ENCODE assay signal across 9 cellular contexts in the genomic region with DNA sequence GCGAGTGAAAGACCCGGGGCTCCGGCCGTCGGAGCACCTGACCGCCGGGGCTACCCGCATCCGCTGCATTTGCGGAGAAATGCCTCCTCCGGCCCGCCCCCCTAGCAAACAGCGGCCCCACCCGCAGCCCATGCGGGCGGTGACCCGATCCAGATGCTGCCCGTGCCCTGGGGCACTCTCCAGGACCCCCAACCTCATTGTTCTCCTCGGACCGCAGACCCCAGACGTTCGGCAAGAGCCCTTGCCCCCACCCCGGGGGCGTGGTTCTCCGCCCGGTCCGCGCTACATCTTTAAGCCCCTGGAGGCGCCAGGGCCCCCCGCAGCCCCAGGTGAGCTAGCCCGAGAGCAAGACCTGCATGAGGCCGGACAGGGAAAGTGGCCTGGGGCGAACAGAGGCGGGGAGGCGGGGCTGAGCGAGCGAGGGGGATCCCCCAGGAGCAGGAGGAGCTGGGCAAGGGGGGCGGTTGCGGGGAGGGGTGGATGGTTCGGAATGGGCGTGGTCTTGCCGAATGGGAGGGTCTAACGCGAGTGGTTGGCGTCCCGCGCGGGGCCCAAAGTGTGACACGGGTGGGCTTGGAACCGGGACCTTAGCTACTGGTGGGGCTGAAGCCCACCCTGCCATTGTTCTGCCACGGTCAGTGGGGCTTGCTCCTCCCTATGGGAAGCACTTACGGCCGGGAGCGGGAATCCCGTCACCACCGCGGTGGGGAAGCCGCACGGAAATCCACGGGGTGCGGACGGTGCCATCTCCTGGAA. TPM values are rescaled to one million over a fixed set of nuclear protein-coding genes. Genes with fewer than 3 reads are reported as not detected.
DNase-seq lines count a peak whose midpoint lies in the region; ATAC-seq and TF ChIP-seq lines count a peak whose summit lies in the region.
"Had no signal": no experiment of that assay in that cellular context is flagged by ENCODE, and none has a peak within 500 bp of the region (broad histone marks: within the 10 kb centered on the region; RNA-seq: fewer than 3 reads in every experiment).

No MANE protein-coding gene starts in this region.

- TF ChIP-seq CTCF in brain (conservative IDR thresholded peaks at IDR 0.05) (no peak), upper lobe of right lung (IDR thresholded peaks at IDR 0.05) (no peak)

- no peak overlapping the region for H3K27ac ChIP-seq in upper lobe of right lung

- no peaks in the 10 kb centered on the region for H3K36me3 Mint-ChIP-seq in brain
- no peaks in the 10 kb centered on the region for H3K36me3 Mint-ChIP-seq in naive thymus-derived CD8-positive, alpha-beta T cell

- H3K27ac Mint-ChIP-seq in brain = no peak overlapping the region
- peak overlapping the region in 4 of 10 donors; percentile 29 to 87 (median 57) for H3K27ac Mint-ChIP-seq in naive thymus-derived CD8-positive, alpha-beta T cell

- POLR2A ChIA-PET in naive thymus-derived CD8-positive, alpha-beta T cell (lab: Charles Lee) = interaction anchor here (0.6 to 8.0 kb wide), 8 partner anchors 10 to 1969 kb away, joined by 3 to 75 read pairs (median 6); partner anchors contain the start of gene ZNF683

- intact Hi-C loops in left cardiac atrium (cut with DNase I) (loop anchor here in 1 of 2 donors (5.0 kb wide), 1 partner anchor 33 kb away; no protein-coding TSS in a partner anchor), cardiac septum (cut with DNase I) (loop anchor here (5.0 kb wide), 1 partner anchor 73 kb away; no protein-coding TSS in a partner anchor), upper lobe of right lung (cut with DNase I) (no loop called here)

- H3K9me3 Mint-ChIP-seq in brain = peaks cover 0 to 8% (median 0%) of the 10 kb centered on the region in 5 experiments
- H3K9me3 Mint-ChIP-seq in naive thymus-derived CD8-positive, alpha-beta T cell = no peaks in the 10 kb centered on the region

- H3K4me3 Mint-ChIP-seq in brain = peak overlapping the region in 4 of 5 experiments; percentile 58 to 75 (median 60)
- peak overlapping the region; percentile 60 to 89 (median 74) for H3K4me3 Mint-ChIP-seq in naive thymus-derived CD8-positive, alpha-beta T cell

- H3K27me3 Mint-ChIP-seq in brain = peaks cover 70% of the 10 kb centered on the region
- H3K27me3 Mint-ChIP-seq in naive thymus-derived CD8-positive, alpha-beta T cell = peaks cover 3 to 19% (median 7%) of the 10 kb centered on the region in 5 donors

- peak; percentile 6 to 33 for ATAC-seq in left cardiac atrium
- peak in 1 of 2 donors; percentile 26 for ATAC-seq in naive thymus-derived CD8-positive, alpha-beta T cell
- no peak for ATAC-seq in upper lobe of right lung
- ATAC-seq in GM18909 (IDR thresholded peaks at IDR 0.05; ENCODE audit: poor library complexity, unreplicated experiment) = no peak
- ATAC-seq in GM19455 (IDR thresholded peaks at IDR 0.05; ENCODE audit: unreplicated experiment) = no peak
- no peak for ATAC-seq in HG03159 (IDR thresholded peaks at IDR 0.05; ENCODE audit: unreplicated experiment)

- H3K4me1 Mint-ChIP-seq in brain = peaks cover 9% of the 10 kb centered on the region
- H3K4me1 Mint-ChIP-seq in naive thymus-derived CD8-positive, alpha-beta T cell = peaks cover 35 to 66% (median 64%) of the 10 kb centered on the region in 4 donors

- peaks cover 12% of the 10 kb centered on the region for H3K4me1 ChIP-seq in upper lobe of right lung

- no peaks in the 10 kb centered on the region for H3K9me3 ChIP-seq in upper lobe of right lung

- peaks cover 44% of the 10 kb centered on the region for H3K27me3 ChIP-seq in upper lobe of right lung

- H3K36me3 ChIP-seq in upper lobe of right lung = no peaks in the 10 kb centered on the region

- peak overlapping the region; percentile 28 for H3K4me3 ChIP-seq in upper lobe of right lung

- DNase-seq in left cardiac atrium (no peak), cardiac septum (ENCODE audit: low spot score) (no peak), upper lobe of right lung (no peak)
- DNase-seq in naive thymus-derived CD8-positive, alpha-beta T cell = peak in 7 of 10 donors; percentile 32 to 74 (median 49)

RNA-seq across cellular contexts. Expression of gene CRYBG2, which starts 6.3 kb away (rescaled TPM):
- total RNA-seq in left cardiac atrium = not detected
- not detected for total RNA-seq in cardiac septum
- 3.6 TPM for polyA plus RNA-seq in brain (ENCODE audit: insufficient read depth, low read depth, low replicate concordance)
- total RNA-seq in naive thymus-derived CD8-positive, alpha-beta T cell = under 1 TPM; 0.74 to 0.75 TPM
- under 1 TPM in 2 of 3 donors, not detected in 1; 0.07 to 0.55 TPM for polyA plus RNA-seq in naive thymus-derived CD8-positive, alpha-beta T cell
- 6.9 TPM for total RNA-seq in upper lobe of right lung

RNA-seq across cellular contexts. Expression of gene ZNF683, which starts 12.3 kb away (rescaled TPM):
- total RNA-seq in left cardiac atrium (under 1 TPM in 1 of 2 donors, not detected in 1; 0.35 TPM), cardiac septum (not detected), upper lobe of right lung (1.1 TPM)
- not detected for polyA plus RNA-seq in brain (ENCODE audit: insufficient read depth, low read depth, low replicate concordance)
- total RNA-seq in naive thymus-derived CD8-positive, alpha-beta T cell = 1 to 10 TPM; 2.1 to 2.4 TPM
- polyA plus RNA-seq in naive thymus-derived CD8-positive, alpha-beta T cell = 1 to 10 TPM in 2 of 3 donors, under 1 TPM in 1; 0.42 to 6.3 (median 3.1) TPM
- total RNA-seq: dermis microvascular lymphatic vessel endothelial cell had no signal

RNA-seq across cellular contexts. Expression of gene CD52, which starts 42.5 kb away (rescaled TPM):
- 10 to 100 TPM in 1 of 2 donors, 1 to 10 TPM in 1; 5.5 to 14.3 TPM for total RNA-seq in left cardiac atrium
- total RNA-seq in cardiac septum = 4.6 TPM
- polyA plus RNA-seq in brain (ENCODE audit: insufficient read depth, low read depth, low replicate concordance) = 3.6 TPM
- 100 to 1,000 TPM; 772 to 847 TPM for total RNA-seq in naive thymus-derived CD8-positive, alpha-beta T cell
- 1,000 to 10,000 TPM; 6,330 to 6,863 (median 6,804) TPM for polyA plus RNA-seq in naive thymus-derived CD8-positive, alpha-beta T cell
- 348 TPM for total RNA-seq in upper lobe of right lung
- total RNA-seq: dermis microvascular lymphatic vessel endothelial cell had no signal

RNA-seq across cellular contexts. Expression of gene LIN28A, which starts 50.4 kb away (rescaled TPM):
- total RNA-seq in left cardiac atrium = under 1 TPM in 1 of 2 donors, not detected in 1; 0.15 TPM
- not detected for total RNA-seq in cardiac septum
- not detected for polyA plus RNA-seq in brain (ENCODE audit: insufficient read depth, low read depth, low replicate concordance)
- not detected for total RNA-seq in naive thymus-derived CD8-positive, alpha-beta T cell
- polyA plus RNA-seq in naive thymus-derived CD8-positive, alpha-beta T cell = not detected
- total RNA-seq in upper lobe of right lung = not detected
- total RNA-seq: dermis microvascular lymphatic vessel endothelial cell had no signal

RNA-seq across cellular contexts. Expression of gene UBXN11, which starts 53.8 kb away (rescaled TPM):
- 10 to 100 TPM; 14.5 to 15.7 TPM for total RNA-seq in left cardiac atrium
- 8.3 TPM for total RNA-seq in cardiac septum
- 31.6 TPM for polyA plus RNA-seq in brain (ENCODE audit: insufficient read depth, low read depth, low replicate concordance)
- total RNA-seq in naive thymus-derived CD8-positive, alpha-beta T cell = 100 to 1,000 TPM; 121 to 129 TPM
- 10 to 100 TPM in 2 of 3 donors, 1 to 10 TPM in 1; 9.1 to 14.7 (median 12.4) TPM for polyA plus RNA-seq in naive thymus-derived CD8-positive, alpha-beta T cell
- total RNA-seq in upper lobe of right lung = 37.0 TPM

Comparison
In these comparisons a context has a peak if more than half of its experiments do, and no peak if none do; other contexts are left out.
1. ATAC-seq: peak in left cardiac atrium (2 of 2); none in upper lobe of right lung (single experiment), GM18909 (single experiment), GM19455 (single experiment) and HG03159 (single experiment).
2. DNase-seq: peak in naive thymus-derived CD8-positive, alpha-beta T cell (7 of 10); none in left cardiac atrium (single experiment), cardiac septum (single experiment) and upper lobe of right lung (single experiment).
3. RNA of gene CD52, which starts 42.5 kb away (total RNA-seq): 772 to 847 TPM in naive thymus-derived CD8-positive, alpha-beta T cell and 348 TPM in upper lobe of right lung (single experiment); 5.5 to 14.3 TPM in left cardiac atrium and 4.6 TPM in cardiac septum (single experiment); every median in the first group is over 10 times any median in the second.